11 cellular contexts compared by ENCODE assay signal in genomic region chr17:42537826-42538451, GRCh38. TPM values are rescaled to one million over a fixed set of nuclear protein-coding genes. Genes with fewer than 3 reads are reported as not detected.
A peak's percentile ranks its signal among the peaks of the same experiment; 100 is the strongest.
DNase-seq lines count a peak whose midpoint lies in the region; ATAC-seq and TF ChIP-seq lines count a peak whose summit lies in the region.
"Had no signal": no experiment of that assay in that cellular context is flagged by ENCODE, and none has a peak within 500 bp of the region (broad histone marks: within the 10 kb centered on the region; RNA-seq: fewer than 3 reads in every experiment).

No MANE protein-coding gene starts in this region.

- in situ Hi-C loops in GM13976 (cut with MboI; ENCODE audit: low sequenced_read_pairs, unreplicated experiment) (no loop called here), brain microvascular endothelial cell (cut with HindIII; ENCODE audit: low pct_ligation_motif_present, low sequenced_read_pairs) (no loop called here)

- ATAC-seq in stimulated activated effector memory CD8-positive, alpha-beta T cell treated with anti-CD3 and anti-CD28 coated beads, Interleukin-12 subunit alpha, Interleukin-12 subunit beta, amount 100 ng/mL, for 72 hours: no peak
- ATAC-seq in aorta (ENCODE audit: low FRiP score): no peak

- H3K36me3 Mint-ChIP-seq in activated T-cell treated with anti-CD3 and anti-CD28 coated beads, Interleukin-2, amount 50 U/mL, for 24 hours (ENCODE audit: low read depth): peaks cover 37% of the 10 kb centered on the region
- peaks cover 75% of the 10 kb centered on the region for H3K36me3 Mint-ChIP-seq in dendritic cell treated with granulocyte-macrophage colony-stimulating factor and Interleukin-4, amounts not matched to agents 40 ng/mL and 50 ng/mL, for 4 days (ENCODE audit: low read depth)
- H3K36me3 Mint-ChIP-seq in stimulated activated effector memory CD8-positive, alpha-beta T cell treated with anti-CD3 and anti-CD28 coated beads, Interleukin-12 subunit alpha, Interleukin-12 subunit beta, amount 100 ng/mL, for 72 hours: peaks cover 24% of the 10 kb centered on the region

- TF ChIP-seq CTCF in OCI-LY3 (IDR thresholded peaks at IDR 0.05; ENCODE audit: low read depth, low read length) (no peak), GM13976 (IDR thresholded peaks at IDR 0.05; ENCODE audit: borderline replicate concordance, control extremely low read depth, extremely low read depth, insufficient read depth, missing control alignments) (no peak), brain microvascular endothelial cell (IDR thresholded peaks at IDR 0.05; ENCODE audit: low read depth, low read length, missing control alignments) (no peak)

- no peak overlapping the region for H3K4me2 ChIP-seq in OCI-LY3 (ENCODE audit: low read length)

- no peak for DNase-seq in activated T-cell treated with anti-CD3 and anti-CD28 coated beads, Interleukin-2, amount 50 U/mL, for 24 hours
- no peak for DNase-seq in activated T-cell treated with anti-CD3 and anti-CD28 coated beads for 4 hours
- DNase-seq in stimulated activated effector memory CD8-positive, alpha-beta T cell treated with anti-CD3 and anti-CD28 coated beads, Interleukin-12 subunit alpha, Interleukin-12 subunit beta, amount 100 ng/mL, for 72 hours (ENCODE audit: low spot score in 2 of 2): no peak
- no peak for DNase-seq in GM13976 (ENCODE audit: low spot score)
- no peak for DNase-seq in brain microvascular endothelial cell
- DNase-seq in aorta: no peak
- DNase-seq: activated gamma-delta T cell, foreskin fibroblast had no signal

- H3K4me3 Mint-ChIP-seq in activated T-cell treated with anti-CD3 and anti-CD28 coated beads, Interleukin-2, amount 50 U/mL, for 24 hours: peak overlapping the region; percentile 88
- H3K4me3 Mint-ChIP-seq in dendritic cell treated with granulocyte-macrophage colony-stimulating factor and Interleukin-4, amounts not matched to agents 40 ng/mL and 50 ng/mL, for 4 days: peak overlapping the region; percentile 35
- H3K4me3 Mint-ChIP-seq in stimulated activated effector memory CD8-positive, alpha-beta T cell treated with anti-CD3 and anti-CD28 coated beads, Interleukin-12 subunit alpha, Interleukin-12 subunit beta, amount 100 ng/mL, for 72 hours: peak overlapping the region; percentile 75

- H3K27ac Mint-ChIP-seq in activated T-cell treated with anti-CD3 and anti-CD28 coated beads, Interleukin-2, amount 50 U/mL, for 24 hours: peak overlapping the region; percentile 9
- H3K27ac Mint-ChIP-seq in dendritic cell treated with granulocyte-macrophage colony-stimulating factor and Interleukin-4, amounts not matched to agents 40 ng/mL and 50 ng/mL, for 4 days: no peak overlapping the region
- no peak overlapping the region for H3K27ac Mint-ChIP-seq in stimulated activated effector memory CD8-positive, alpha-beta T cell treated with anti-CD3 and anti-CD28 coated beads, Interleukin-12 subunit alpha, Interleukin-12 subunit beta, amount 100 ng/mL, for 72 hours

- intact Hi-C loops in dendritic cell treated with granulocyte-macrophage colony-stimulating factor and Interleukin-4, amounts not matched to agents 40 ng/mL and 50 ng/mL, for 4 days (cut with micrococcal nuclease): no loop called here
- intact Hi-C loops in aorta (cut with DNase I): no loop called here

- H3K27ac ChIP-seq in OCI-LY3 (ENCODE audit: low read length) (no peak overlapping the region), brain microvascular endothelial cell (no peak overlapping the region), aorta (ENCODE audit: low read depth in 1 of 2, low read length in 2 of 2) (no peak overlapping the region)

- 94 to 100% methylated on average over 5 of the region's 5 CpGs for WGBS in aorta, 2 donors

- H3K79me2 ChIP-seq in OCI-LY3 (ENCODE audit: low read length): peaks cover 23% of the 10 kb centered on the region

- H3K9ac ChIP-seq in OCI-LY3 (ENCODE audit: low read length): no peak overlapping the region

- H3K27me3 ChIP-seq in OCI-LY3 (ENCODE audit: low read depth, low read length) (no peaks in the 10 kb centered on the region), brain microvascular endothelial cell (replicated peaks) (no peaks in the 10 kb centered on the region), aorta (ENCODE audit: control insufficient read depth in 1 of 2, insufficient read depth in 2 of 2, low read length in 1 of 2) (no peaks in the 10 kb centered on the region)
- H3K27me3 ChIP-seq: vagina had no signal

- peaks cover 13% of the 10 kb centered on the region; the same call in 1 of the 2 replicates for H4K20me1 ChIP-seq in OCI-LY3 (ENCODE audit: insufficient read depth, low read length)

- peaks cover 41% of the 10 kb centered on the region for H3K4me1 Mint-ChIP-seq in activated T-cell treated with anti-CD3 and anti-CD28 coated beads, Interleukin-2, amount 50 U/mL, for 24 hours (ENCODE audit: low read depth)
- H3K4me1 Mint-ChIP-seq in dendritic cell treated with granulocyte-macrophage colony-stimulating factor and Interleukin-4, amounts not matched to agents 40 ng/mL and 50 ng/mL, for 4 days (ENCODE audit: low read depth): peaks cover 50% of the 10 kb centered on the region
- peaks cover 43% of the 10 kb centered on the region for H3K4me1 Mint-ChIP-seq in stimulated activated effector memory CD8-positive, alpha-beta T cell treated with anti-CD3 and anti-CD28 coated beads, Interleukin-12 subunit alpha, Interleukin-12 subunit beta, amount 100 ng/mL, for 72 hours

- no peaks in the 10 kb centered on the region for H3K27me3 Mint-ChIP-seq in activated T-cell treated with anti-CD3 and anti-CD28 coated beads, Interleukin-2, amount 50 U/mL, for 24 hours
- H3K27me3 Mint-ChIP-seq in dendritic cell treated with granulocyte-macrophage colony-stimulating factor and Interleukin-4, amounts not matched to agents 40 ng/mL and 50 ng/mL, for 4 days: no peaks in the 10 kb centered on the region

- H3K9me3 Mint-ChIP-seq in activated T-cell treated with anti-CD3 and anti-CD28 coated beads, Interleukin-2, amount 50 U/mL, for 24 hours: no peaks in the 10 kb centered on the region
- H3K9me3 Mint-ChIP-seq in dendritic cell treated with granulocyte-macrophage colony-stimulating factor and Interleukin-4, amounts not matched to agents 40 ng/mL and 50 ng/mL, for 4 days: no peaks in the 10 kb centered on the region
- H3K9me3 Mint-ChIP-seq in stimulated activated effector memory CD8-positive, alpha-beta T cell treated with anti-CD3 and anti-CD28 coated beads, Interleukin-12 subunit alpha, Interleukin-12 subunit beta, amount 100 ng/mL, for 72 hours: no peaks in the 10 kb centered on the region

- peak overlapping the region; percentile 84; the same call in 1 of the 2 replicates for H3K4me3 ChIP-seq in OCI-LY3 (ENCODE audit: low read length)
- no peak overlapping the region for H3K4me3 ChIP-seq in brain microvascular endothelial cell (ENCODE audit: low read depth, low read length)
- H3K4me3 ChIP-seq in aorta (ENCODE audit: low read length in 2 of 2): no peak overlapping the region

- no peak overlapping the region for H2AFZ ChIP-seq in OCI-LY3 (ENCODE audit: low read depth, low read length)

- H3K4me1 ChIP-seq in OCI-LY3 (ENCODE audit: low read length) (peaks cover 24% of the 10 kb centered on the region), aorta (ENCODE audit: control insufficient read depth in 1 of 2, insufficient read depth in 2 of 2, low read length in 2 of 2) (no peaks in the 10 kb centered on the region)

- H3K9me3 ChIP-seq in OCI-LY3 (ENCODE audit: insufficient read depth, low read length) (no peaks in the 10 kb centered on the region), aorta (ENCODE audit: control insufficient read depth, low read length) (no peaks in the 10 kb centered on the region)
- H3K9me3 ChIP-seq: vagina had no signal

- H3K36me3 ChIP-seq in OCI-LY3 (replicated peaks; ENCODE audit: low read depth, low read length) (peaks cover 27% of the 10 kb centered on the region), brain microvascular endothelial cell (replicated peaks) (peaks cover 2% of the 10 kb centered on the region), aorta (ENCODE audit: control insufficient read depth in 1 of 2, insufficient read depth in 2 of 2, low read length in 1 of 2) (peaks cover 0 to 4% of the 10 kb centered on the region in 2 donors)

RNA-seq across cellular contexts. Expression of gene NAGLU, which starts 1.9 kb away (rescaled TPM):
- 10 to 100 TPM; 38.8 to 41.9 TPM for total RNA-seq in aorta
- polyA plus RNA-seq in aorta: 10 to 100 TPM; 22.3 to 75.0 TPM

RNA-seq across cellular contexts. Expression of gene HSD17B1, which starts 14.8 kb away (rescaled TPM):
- 1 to 10 TPM in 1 of 2 donors, under 1 TPM in 1; 0.62 to 1.3 TPM for total RNA-seq in aorta
- polyA plus RNA-seq in aorta: 1 to 10 TPM in 1 of 2 donors, under 1 TPM in 1; 0.50 to 7.6 TPM

RNA-seq across cellular contexts. Expression of gene COASY, which starts 24.0 kb away (rescaled TPM):
- 10 to 100 TPM; 34.0 to 43.2 TPM for total RNA-seq in aorta
- polyA plus RNA-seq in aorta: 10 to 100 TPM; 23.0 to 89.5 TPM

RNA-seq across cellular contexts. Expression of gene MLX, which starts 29.0 kb away (rescaled TPM):
- 10 to 100 TPM; 31.9 to 34.2 TPM for total RNA-seq in aorta
- polyA plus RNA-seq in aorta: 10 to 100 TPM; 33.8 to 38.6 TPM

RNA-seq across cellular contexts. Expression of gene PSMC3IP, which starts 39.6 kb away (rescaled TPM):
- 1 to 10 TPM; 3.9 to 5.2 TPM for total RNA-seq in aorta
- polyA plus RNA-seq in aorta: 10 to 100 TPM in 1 of 2 donors, 1 to 10 TPM in 1; 3.8 to 14.4 TPM

Comparison
In these comparisons a context has a peak if more than half of its experiments do, and no peak if none do; other contexts are left out.
1. H3K4me3 Mint-ChIP-seq: peak in every context shown above with its lines; median percentile 88 in activated T-cell treated with anti-CD3 and anti-CD28 coated beads, Interleukin-2, amount 50 U/mL, for 24 hours; 75 in stimulated activated effector memory CD8-positive, alpha-beta T cell treated with anti-CD3 and anti-CD28 coated beads, Interleukin-12 subunit alpha, Interleukin-12 subunit beta, amount 100 ng/mL, for 72 hours; 35 in dendritic cell treated with granulocyte-macrophage colony-stimulating factor and Interleukin-4, amounts not matched to agents 40 ng/mL and 50 ng/mL, for 4 days.